Comparison of ENCODE assay signal across 18 cellular contexts in the genomic region with DNA sequence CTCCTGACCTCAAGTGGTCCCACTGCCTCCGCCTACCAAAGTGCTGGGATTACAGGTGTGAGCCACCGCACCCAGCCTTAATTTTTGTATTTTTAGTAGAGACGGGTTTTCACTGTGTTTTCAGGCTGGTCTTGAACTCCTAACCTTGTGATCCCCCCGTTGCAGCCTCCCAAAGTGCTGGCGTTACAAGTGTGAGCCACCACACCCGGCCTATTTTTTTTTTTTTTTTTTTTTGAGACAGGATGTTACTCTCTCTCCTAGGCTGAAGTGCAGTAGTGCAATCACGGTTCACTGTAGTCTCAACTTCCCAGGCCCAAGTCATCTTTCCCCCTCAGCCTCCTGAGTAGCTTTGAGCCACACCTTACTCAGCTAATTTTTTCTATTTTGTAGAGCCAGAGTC.
"Had no signal": no experiment of that assay in that cellular context is flagged by ENCODE, and none has a peak within 500 bp of the region (broad histone marks: within the 10 kb centered on the region; RNA-seq: fewer than 3 reads in every experiment).

No MANE protein-coding gene starts in this region.

- ATAC-seq: left ventricle myocardium superior; mucosa of descending colon; stimulated activated memory B cell treated with anti-CD40 and anti-IgM and Interleukin-4, amounts not matched to agents 10 μg/mL and 1 μg/mL and 100 μg/mL, for 72 hours had no signal

- H2AFZ ChIP-seq: parathyroid adenoma had no signal

- H3K9me3 Mint-ChIP-seq: memory B cell; stimulated activated memory B cell treated with anti-CD40 and anti-IgM and Interleukin-4, amounts not matched to agents 10 μg/mL and 1 μg/mL and 100 μg/mL, for 72 hours had no signal

- H3K36me3 Mint-ChIP-seq: stimulated activated memory B cell treated with anti-CD40 and anti-IgM and Interleukin-4, amounts not matched to agents 10 μg/mL and 1 μg/mL and 100 μg/mL, for 72 hours had no signal

- H3K4me1 ChIP-seq: breast epithelium had no signal

- H3K4me3 ChIP-seq: breast epithelium, mucosa of descending colon, tibial artery, uterus had no signal

- H3K27ac Mint-ChIP-seq: memory B cell; stimulated activated memory B cell treated with anti-CD40 and anti-IgM and Interleukin-4, amounts not matched to agents 10 μg/mL and 1 μg/mL and 100 μg/mL, for 72 hours had no signal

- H3K27ac ChIP-seq: breast epithelium, epithelial cell of prostate, parathyroid adenoma, tibial artery, uterus, WERI-Rb-1 had no signal

- H3K27me3 Mint-ChIP-seq: memory B cell; stimulated activated memory B cell treated with anti-CD40 and anti-IgM and Interleukin-4, amounts not matched to agents 10 μg/mL and 1 μg/mL and 100 μg/mL, for 72 hours had no signal

- H3K9ac ChIP-seq: parathyroid adenoma had no signal

- DNase-seq: activated CD4-positive, alpha-beta T cell treated with anti-CD3 and anti-CD28 coated beads for 48 hours; activated T-cell treated with anti-CD3 and anti-CD28 coated beads, Interleukin-2, amount 50 U/mL, for 48 hours; aorta; cerebellar nuclear complex; dermis blood vessel endothelial cell; foreskin melanocyte; kidney glomerular epithelial cell; left ventricle myocardium superior; mucosa of descending colon; stimulated activated CD4-positive, alpha-beta T cell treated with anti-CD3 and anti-CD28 coated beads, Interleukin-2, amount 100 ng/mL, for 48 hours; tibial artery; uterus; WERI-Rb-1 had no signal

- H3K27me3 ChIP-seq: breast epithelium, tibial artery, uterus had no signal

- H3K4me3 Mint-ChIP-seq: memory B cell; stimulated activated memory B cell treated with anti-CD40 and anti-IgM and Interleukin-4, amounts not matched to agents 10 μg/mL and 1 μg/mL and 100 μg/mL, for 72 hours had no signal
